In the genomic region with DNA sequence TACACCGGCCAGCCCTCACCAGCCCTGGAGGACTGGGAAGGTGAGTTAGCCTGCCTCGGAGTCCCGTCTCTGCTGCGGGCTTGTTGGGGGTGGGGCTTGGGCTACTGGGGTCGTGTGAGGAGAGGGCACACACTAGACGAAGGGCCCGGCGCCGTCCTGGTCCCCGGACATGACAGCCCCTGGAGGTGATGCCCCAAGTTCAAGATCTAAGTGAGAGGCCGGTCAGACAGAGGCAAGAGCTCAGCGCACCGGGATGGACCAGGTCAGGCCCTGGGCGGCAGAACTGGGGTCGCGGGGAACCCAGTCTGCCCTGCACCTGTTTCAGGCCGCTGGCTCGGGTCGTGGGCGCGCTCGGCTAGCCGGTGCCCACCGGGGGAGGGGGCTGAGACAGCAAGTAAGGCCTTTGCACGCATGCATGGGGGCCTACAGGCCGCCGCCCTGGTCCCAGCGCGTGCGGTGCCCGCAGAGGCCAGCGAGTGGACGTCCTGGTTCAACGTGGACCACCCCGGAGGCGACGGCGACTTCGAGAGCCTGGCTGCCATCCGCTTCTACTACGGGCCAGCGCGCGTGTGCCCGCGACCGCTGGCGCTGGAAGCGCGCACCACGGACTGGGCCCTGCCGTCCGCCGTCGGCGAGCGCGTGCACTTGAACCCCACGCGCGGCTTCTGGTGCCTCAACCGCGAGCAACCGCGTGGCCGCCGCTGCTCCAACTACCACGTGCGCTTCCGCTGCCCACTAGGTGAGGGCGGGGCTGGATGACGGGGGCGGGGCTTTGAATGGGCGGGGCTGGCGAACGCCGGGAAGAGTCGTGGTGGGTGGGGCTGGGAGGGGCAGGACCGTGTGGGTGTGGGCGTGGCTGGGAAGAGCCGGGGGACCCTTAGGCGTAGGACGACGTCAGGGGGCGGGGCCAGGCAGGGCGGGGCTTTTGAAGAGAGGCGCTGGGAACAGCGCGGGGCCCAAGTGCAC, we compare ENCODE assay signal across 1 cellular context.
TF ChIP-seq lines count a peak whose summit lies in the region.

No MANE protein-coding gene starts in this region.

TF ChIP-seq in WTC11, 78 proteins besides CTCF, POLR2A, EP300 and RAD21 (continued from another document and continues in another):
- TF ChIP-seq, protein P1, sequence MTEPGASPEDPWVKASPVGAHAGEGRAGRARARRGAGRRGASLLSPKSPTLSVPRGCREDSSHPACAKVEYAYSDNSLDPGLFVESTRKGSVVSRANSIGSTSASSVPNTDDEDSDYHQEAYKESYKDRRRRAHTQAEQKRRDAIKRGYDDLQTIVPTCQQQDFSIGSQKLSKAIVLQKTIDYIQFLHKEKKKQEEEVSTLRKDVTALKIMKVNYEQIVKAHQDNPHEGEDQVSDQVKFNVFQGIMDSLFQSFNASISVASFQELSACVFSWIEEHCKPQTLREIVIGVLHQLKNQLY (CRISPR knock-in tag; IDR thresholded peaks at IDR 0.05), result no peak
- TF ChIP-seq RORB (CRISPR knock-in tag; IDR thresholded peaks at IDR 0.05), result no peak
- TF ChIP-seq MXD4 (CRISPR knock-in tag; IDR thresholded peaks at IDR 0.05; ENCODE audit: borderline replicate concordance), result no peak
- TF ChIP-seq ETV6 (CRISPR knock-in tag; IDR thresholded peaks at IDR 0.05), result 0 out of 2 replicates have a peak, but pooled peaks have one; percentile 24
- peak; percentile 74; the same call in 1 of the 2 replicates for TF ChIP-seq RELA (CRISPR knock-in tag; IDR thresholded peaks at IDR 0.05; ENCODE audit: borderline replicate concordance)
- no peak for TF ChIP-seq PRRX2 (CRISPR knock-in tag; IDR thresholded peaks at IDR 0.05)
- TF ChIP-seq, protein P2, sequence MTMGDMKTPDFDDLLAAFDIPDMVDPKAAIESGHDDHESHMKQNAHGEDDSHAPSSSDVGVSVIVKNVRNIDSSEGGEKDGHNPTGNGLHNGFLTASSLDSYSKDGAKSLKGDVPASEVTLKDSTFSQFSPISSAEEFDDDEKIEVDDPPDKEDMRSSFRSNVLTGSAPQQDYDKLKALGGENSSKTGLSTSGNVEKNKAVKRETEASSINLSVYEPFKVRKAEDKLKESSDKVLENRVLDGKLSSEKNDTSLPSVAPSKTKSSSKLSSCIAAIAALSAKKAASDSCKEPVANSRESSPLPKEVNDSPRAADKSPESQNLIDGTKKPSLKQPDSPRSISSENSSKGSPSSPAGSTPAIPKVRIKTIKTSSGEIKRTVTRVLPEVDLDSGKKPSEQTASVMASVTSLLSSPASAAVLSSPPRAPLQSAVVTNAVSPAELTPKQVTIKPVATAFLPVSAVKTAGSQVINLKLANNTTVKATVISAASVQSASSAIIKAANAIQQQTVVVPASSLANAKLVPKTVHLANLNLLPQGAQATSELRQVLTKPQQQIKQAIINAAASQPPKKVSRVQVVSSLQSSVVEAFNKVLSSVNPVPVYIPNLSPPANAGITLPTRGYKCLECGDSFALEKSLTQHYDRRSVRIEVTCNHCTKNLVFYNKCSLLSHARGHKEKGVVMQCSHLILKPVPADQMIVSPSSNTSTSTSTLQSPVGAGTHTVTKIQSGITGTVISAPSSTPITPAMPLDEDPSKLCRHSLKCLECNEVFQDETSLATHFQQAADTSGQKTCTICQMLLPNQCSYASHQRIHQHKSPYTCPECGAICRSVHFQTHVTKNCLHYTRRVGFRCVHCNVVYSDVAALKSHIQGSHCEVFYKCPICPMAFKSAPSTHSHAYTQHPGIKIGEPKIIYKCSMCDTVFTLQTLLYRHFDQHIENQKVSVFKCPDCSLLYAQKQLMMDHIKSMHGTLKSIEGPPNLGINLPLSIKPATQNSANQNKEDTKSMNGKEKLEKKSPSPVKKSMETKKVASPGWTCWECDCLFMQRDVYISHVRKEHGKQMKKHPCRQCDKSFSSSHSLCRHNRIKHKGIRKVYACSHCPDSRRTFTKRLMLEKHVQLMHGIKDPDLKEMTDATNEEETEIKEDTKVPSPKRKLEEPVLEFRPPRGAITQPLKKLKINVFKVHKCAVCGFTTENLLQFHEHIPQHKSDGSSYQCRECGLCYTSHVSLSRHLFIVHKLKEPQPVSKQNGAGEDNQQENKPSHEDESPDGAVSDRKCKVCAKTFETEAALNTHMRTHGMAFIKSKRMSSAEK (CRISPR knock-in tag; IDR thresholded peaks at IDR 0.05; ENCODE audit: borderline replicate concordance), result no peak
- TF ChIP-seq ZNF138 (CRISPR knock-in tag; conservative IDR thresholded peaks at IDR 0.05), result no peak
- TF ChIP-seq, protein P3, sequence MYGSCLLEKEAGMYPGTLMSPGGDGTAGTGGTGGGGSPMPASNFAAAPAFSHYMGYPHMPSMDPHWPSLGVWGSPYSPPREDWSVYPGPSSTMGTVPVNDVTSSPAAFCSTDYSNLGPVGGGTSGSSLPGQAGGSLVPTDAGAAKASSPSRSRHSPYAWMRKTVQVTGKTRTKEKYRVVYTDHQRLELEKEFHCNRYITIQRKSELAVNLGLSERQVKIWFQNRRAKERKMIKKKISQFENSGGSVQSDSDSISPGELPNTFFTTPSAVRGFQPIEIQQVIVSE (CRISPR knock-in tag; IDR thresholded peaks at IDR 0.05; ENCODE audit: borderline replicate concordance), result no peak
- TF ChIP-seq, protein P4, sequence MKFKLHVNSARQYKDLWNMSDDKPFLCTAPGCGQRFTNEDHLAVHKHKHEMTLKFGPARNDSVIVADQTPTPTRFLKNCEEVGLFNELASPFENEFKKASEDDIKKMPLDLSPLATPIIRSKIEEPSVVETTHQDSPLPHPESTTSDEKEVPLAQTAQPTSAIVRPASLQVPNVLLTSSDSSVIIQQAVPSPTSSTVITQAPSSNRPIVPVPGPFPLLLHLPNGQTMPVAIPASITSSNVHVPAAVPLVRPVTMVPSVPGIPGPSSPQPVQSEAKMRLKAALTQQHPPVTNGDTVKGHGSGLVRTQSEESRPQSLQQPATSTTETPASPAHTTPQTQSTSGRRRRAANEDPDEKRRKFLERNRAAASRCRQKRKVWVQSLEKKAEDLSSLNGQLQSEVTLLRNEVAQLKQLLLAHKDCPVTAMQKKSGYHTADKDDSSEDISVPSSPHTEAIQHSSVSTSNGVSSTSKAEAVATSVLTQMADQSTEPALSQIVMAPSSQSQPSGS (CRISPR knock-in tag; IDR thresholded peaks at IDR 0.05; ENCODE audit: borderline replicate concordance, low read depth), result no peak
- TF ChIP-seq, protein P5, sequence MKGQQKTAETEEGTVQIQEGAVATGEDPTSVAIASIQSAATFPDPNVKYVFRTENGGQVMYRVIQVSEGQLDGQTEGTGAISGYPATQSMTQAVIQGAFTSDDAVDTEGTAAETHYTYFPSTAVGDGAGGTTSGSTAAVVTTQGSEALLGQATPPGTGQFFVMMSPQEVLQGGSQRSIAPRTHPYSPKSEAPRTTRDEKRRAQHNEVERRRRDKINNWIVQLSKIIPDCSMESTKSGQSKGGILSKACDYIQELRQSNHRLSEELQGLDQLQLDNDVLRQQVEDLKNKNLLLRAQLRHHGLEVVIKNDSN (CRISPR knock-in tag; IDR thresholded peaks at IDR 0.05), result 0 out of 2 replicates have a peak, but pooled peaks have one; percentile 46
- TF ChIP-seq, protein P6, sequence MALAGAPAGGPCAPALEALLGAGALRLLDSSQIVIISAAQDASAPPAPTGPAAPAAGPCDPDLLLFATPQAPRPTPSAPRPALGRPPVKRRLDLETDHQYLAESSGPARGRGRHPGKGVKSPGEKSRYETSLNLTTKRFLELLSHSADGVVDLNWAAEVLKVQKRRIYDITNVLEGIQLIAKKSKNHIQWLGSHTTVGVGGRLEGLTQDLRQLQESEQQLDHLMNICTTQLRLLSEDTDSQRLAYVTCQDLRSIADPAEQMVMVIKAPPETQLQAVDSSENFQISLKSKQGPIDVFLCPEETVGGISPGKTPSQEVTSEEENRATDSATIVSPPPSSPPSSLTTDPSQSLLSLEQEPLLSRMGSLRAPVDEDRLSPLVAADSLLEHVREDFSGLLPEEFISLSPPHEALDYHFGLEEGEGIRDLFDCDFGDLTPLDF (CRISPR knock-in tag; IDR thresholded peaks at IDR 0.05), result no peak
- TF ChIP-seq ZNF232 (CRISPR knock-in tag; IDR thresholded peaks at IDR 0.05), result no peak
- TF ChIP-seq, protein P7, sequence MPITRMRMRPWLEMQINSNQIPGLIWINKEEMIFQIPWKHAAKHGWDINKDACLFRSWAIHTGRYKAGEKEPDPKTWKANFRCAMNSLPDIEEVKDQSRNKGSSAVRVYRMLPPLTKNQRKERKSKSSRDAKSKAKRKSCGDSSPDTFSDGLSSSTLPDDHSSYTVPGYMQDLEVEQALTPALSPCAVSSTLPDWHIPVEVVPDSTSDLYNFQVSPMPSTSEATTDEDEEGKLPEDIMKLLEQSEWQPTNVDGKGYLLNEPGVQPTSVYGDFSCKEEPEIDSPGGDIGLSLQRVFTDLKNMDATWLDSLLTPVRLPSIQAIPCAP (CRISPR knock-in tag; IDR thresholded peaks at IDR 0.05), result no peak
- TF ChIP-seq NR3C1 (CRISPR knock-in tag; conservative IDR thresholded peaks at IDR 0.05; ENCODE audit: low read depth), result no peak
- TF ChIP-seq, protein P8, sequence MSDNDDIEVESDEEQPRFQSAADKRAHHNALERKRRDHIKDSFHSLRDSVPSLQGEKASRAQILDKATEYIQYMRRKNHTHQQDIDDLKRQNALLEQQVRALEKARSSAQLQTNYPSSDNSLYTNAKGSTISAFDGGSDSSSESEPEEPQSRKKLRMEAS (CRISPR knock-in tag; IDR thresholded peaks at IDR 0.05), result peak; percentile 90; the same call in 1 of the 2 replicates
- TF ChIP-seq TEAD4 (CRISPR knock-in tag; IDR thresholded peaks at IDR 0.05), result no peak
- TF ChIP-seq, protein P9, sequence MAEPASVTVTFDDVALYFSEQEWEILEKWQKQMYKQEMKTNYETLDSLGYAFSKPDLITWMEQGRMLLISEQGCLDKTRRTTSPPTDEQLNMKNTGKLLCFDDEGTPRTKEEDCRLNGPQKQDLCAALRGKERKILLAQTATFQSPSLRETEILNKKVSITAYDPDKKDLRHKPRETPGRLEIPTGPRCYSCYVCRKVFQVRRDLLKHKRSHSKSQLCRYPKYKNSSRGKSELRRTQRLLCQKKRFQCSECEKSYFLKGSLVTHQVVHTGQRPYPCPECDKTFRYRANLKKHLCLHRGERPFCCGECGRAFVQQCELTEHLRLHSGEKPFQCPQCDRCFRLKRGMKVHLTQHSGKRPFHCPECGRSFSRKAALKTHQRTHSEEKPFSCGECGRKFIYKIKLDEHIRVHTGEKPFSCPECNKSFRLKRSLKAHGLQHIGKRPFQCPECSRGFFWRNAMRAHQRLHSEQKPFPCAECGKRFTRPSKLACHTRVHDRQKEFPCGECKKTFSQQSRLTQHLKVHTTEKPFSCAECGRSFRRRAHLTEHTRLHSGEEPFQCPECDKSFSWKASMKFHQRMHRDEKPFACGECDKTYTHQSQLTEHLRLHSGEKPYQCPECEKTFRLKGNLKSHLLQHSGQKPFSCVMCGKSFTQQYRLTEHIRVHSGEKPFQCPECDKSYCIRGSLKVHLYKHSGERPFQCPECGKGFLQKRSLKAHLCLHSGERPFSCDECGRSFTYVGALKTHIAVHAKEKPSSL (CRISPR knock-in tag; conservative IDR thresholded peaks at IDR 0.05), result no peak
- no peak for TF ChIP-seq KAT7 (CRISPR knock-in tag; IDR thresholded peaks at IDR 0.05; ENCODE audit: borderline replicate concordance)
- TF ChIP-seq SP1 (CRISPR knock-in tag; conservative IDR thresholded peaks at IDR 0.05), result peak; percentile 63
- TF ChIP-seq, protein P10, sequence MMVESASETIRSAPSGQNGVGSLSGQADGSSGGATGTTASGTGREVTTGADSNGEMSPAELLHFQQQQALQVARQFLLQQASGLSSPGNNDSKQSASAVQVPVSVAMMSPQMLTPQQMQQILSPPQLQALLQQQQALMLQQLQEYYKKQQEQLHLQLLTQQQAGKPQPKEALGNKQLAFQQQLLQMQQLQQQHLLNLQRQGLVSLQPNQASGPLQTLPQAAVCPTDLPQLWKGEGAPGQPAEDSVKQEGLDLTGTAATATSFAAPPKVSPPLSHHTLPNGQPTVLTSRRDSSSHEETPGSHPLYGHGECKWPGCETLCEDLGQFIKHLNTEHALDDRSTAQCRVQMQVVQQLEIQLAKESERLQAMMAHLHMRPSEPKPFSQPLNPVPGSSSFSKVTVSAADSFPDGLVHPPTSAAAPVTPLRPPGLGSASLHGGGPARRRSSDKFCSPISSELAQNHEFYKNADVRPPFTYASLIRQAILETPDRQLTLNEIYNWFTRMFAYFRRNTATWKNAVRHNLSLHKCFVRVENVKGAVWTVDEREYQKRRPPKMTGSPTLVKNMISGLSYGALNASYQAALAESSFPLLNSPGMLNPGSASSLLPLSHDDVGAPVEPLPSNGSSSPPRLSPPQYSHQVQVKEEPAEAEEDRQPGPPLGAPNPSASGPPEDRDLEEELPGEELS (CRISPR knock-in tag; IDR thresholded peaks at IDR 0.05), result peak; percentile 84
- TF ChIP-seq, protein P11, sequence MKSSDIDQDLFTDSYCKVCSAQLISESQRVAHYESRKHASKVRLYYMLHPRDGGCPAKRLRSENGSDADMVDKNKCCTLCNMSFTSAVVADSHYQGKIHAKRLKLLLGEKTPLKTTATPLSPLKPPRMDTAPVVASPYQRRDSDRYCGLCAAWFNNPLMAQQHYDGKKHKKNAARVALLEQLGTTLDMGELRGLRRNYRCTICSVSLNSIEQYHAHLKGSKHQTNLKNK (CRISPR knock-in tag; IDR thresholded peaks at IDR 0.05), result no peak
- TF ChIP-seq TP53 (CRISPR knock-in tag; IDR thresholded peaks at IDR 0.05), result peak; percentile 59; the same call in 1 of the 2 replicates
- TF ChIP-seq, protein P12, sequence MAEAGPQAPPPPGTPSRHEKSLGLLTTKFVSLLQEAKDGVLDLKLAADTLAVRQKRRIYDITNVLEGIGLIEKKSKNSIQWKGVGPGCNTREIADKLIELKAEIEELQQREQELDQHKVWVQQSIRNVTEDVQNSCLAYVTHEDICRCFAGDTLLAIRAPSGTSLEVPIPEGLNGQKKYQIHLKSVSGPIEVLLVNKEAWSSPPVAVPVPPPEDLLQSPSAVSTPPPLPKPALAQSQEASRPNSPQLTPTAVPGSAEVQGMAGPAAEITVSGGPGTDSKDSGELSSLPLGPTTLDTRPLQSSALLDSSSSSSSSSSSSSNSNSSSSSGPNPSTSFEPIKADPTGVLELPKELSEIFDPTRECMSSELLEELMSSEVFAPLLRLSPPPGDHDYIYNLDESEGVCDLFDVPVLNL (CRISPR knock-in tag; IDR thresholded peaks at IDR 0.05; ENCODE audit: borderline replicate concordance, low read depth), result no peak
- TF ChIP-seq ZNF121 (CRISPR knock-in tag; IDR thresholded peaks at IDR 0.05), result 0 out of 2 replicates have a peak, but pooled peaks have one; percentile 7
- TF ChIP-seq, protein P13, sequence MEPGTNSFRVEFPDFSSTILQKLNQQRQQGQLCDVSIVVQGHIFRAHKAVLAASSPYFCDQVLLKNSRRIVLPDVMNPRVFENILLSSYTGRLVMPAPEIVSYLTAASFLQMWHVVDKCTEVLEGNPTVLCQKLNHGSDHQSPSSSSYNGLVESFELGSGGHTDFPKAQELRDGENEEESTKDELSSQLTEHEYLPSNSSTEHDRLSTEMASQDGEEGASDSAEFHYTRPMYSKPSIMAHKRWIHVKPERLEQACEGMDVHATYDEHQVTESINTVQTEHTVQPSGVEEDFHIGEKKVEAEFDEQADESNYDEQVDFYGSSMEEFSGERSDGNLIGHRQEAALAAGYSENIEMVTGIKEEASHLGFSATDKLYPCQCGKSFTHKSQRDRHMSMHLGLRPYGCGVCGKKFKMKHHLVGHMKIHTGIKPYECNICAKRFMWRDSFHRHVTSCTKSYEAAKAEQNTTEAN (CRISPR knock-in tag; IDR thresholded peaks at IDR 0.05), result no peak
- no peak for TF ChIP-seq MYBL2 (CRISPR knock-in tag; IDR thresholded peaks at IDR 0.05)
- no peak for TF ChIP-seq ZNF317 (CRISPR knock-in tag; IDR thresholded peaks at IDR 0.05; ENCODE audit: borderline replicate concordance, low read depth)
- TF ChIP-seq, protein P14, sequence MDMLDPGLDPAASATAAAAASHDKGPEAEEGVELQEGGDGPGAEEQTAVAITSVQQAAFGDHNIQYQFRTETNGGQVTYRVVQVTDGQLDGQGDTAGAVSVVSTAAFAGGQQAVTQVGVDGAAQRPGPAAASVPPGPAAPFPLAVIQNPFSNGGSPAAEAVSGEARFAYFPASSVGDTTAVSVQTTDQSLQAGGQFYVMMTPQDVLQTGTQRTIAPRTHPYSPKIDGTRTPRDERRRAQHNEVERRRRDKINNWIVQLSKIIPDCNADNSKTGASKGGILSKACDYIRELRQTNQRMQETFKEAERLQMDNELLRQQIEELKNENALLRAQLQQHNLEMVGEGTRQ (CRISPR knock-in tag; IDR thresholded peaks at IDR 0.05), result peak; percentile 58
- TF ChIP-seq ZNF416 (CRISPR knock-in tag; IDR thresholded peaks at IDR 0.05), result no peak
- no peak for TF ChIP-seq HMGA2 (CRISPR knock-in tag; IDR thresholded peaks at IDR 0.05)
